Comparison of ENCODE assay signal across 13 cellular contexts in genomic region chr6:44043036-44043478, GRCh38.
A peak's percentile ranks its signal among the peaks of the same experiment; 100 is the strongest.
DNase-seq lines count a peak whose midpoint lies in the region; ATAC-seq, FAIRE-seq and TF ChIP-seq lines count a peak whose summit lies in the region.
"Had no signal": no experiment of that assay in that cellular context is flagged by ENCODE, and none has a peak within 500 bp of the region (broad histone marks: within the 10 kb centered on the region; RNA-seq: fewer than 3 reads in every experiment).

No MANE protein-coding gene starts in this region.

- H3K36me3 ChIP-seq in ACC112 (ENCODE audit: insufficient read depth, low read length) (no peaks in the 10 kb centered on the region), HUES64 (ENCODE audit: insufficient read depth, low read length) (no peaks in the 10 kb centered on the region), HepG2 (replicated peaks in 1 of 2; ENCODE audit: control insufficient read depth in 1 of 2, insufficient read depth in 2 of 2, low read length in 2 of 2) (no peaks in the 10 kb centered on the region)
- H3K36me3 ChIP-seq: heart left ventricle had no signal

- H3K79me2 ChIP-seq in ACC112 (ENCODE audit: control insufficient read depth, insufficient read depth, low read length, unreplicated experiment) (no peaks in the 10 kb centered on the region), HepG2 (ENCODE audit: insufficient read depth, low read length) (no peaks in the 10 kb centered on the region)

- no peak for TF ChIP-seq RAD21 in HepG2 (CRISPR knock-in tag; IDR thresholded peaks at IDR 0.05)

- H3K27me3 ChIP-seq in ACC112 (ENCODE audit: insufficient read depth, low read length) (no peaks in the 10 kb centered on the region), HUES64 (ENCODE audit: insufficient read depth, low read length) (no peaks in the 10 kb centered on the region), HepG2 (ENCODE audit: control insufficient read depth in 1 of 2, insufficient read depth in 2 of 2, low read length in 2 of 2) (peaks cover 1 to 16% of the 10 kb centered on the region in 2 experiments)
- H3K27me3 ChIP-seq: heart left ventricle had no signal

- CTCF ChIA-PET in HepG2 (lab: Yijun Ruan, JAX; ENCODE audit: low intra/inter-chr PET ratio, low total read pairs), result no interaction called here

- H2AFZ ChIP-seq in ACC112 (ENCODE audit: low read length, unreplicated experiment), result no peak overlapping the region
- H2AFZ ChIP-seq in HepG2 (ENCODE audit: low read length), result no peak overlapping the region

- DNase-seq in astrocyte of the spinal cord (ENCODE audit: low read depth, low spot score) (peak; percentile 46), HepG2 (ENCODE audit: low spot score) (peak; percentile 30), NCI-H146 (lab: John Stamatoyannopoulos, UW) (no peak), NCI-H2196 treated with DMSO at 0.1 percent for 48 hours (lab: John Stamatoyannopoulos, UW; ENCODE audit: unreplicated experiment) (no peak), SIG-M5 treated with dmso at 0.1 percent for 504 hours (lab: John Stamatoyannopoulos, UW; ENCODE audit: unreplicated experiment) (no peak)
- DNase-seq: activated naive CD8-positive, alpha-beta T cell treated with anti-CD3 and anti-CD28 coated beads, Interleukin-2, amount 10 ng/mL, durations not matched to agents 7 days and 5 days; CD8-positive, alpha-beta T cell; NCI-H2081 had no signal

- H3K27ac ChIP-seq in ACC112 (ENCODE audit: low read depth, low read length) (peak overlapping the region; percentile 95), HUES64 (ENCODE audit: low read depth, low read length) (peak overlapping the region; percentile 61), HepG2 (ENCODE audit: extremely low read length, insufficient read depth, low read length) (no peak overlapping the region)

- H3K4me3 ChIP-seq in ACC112 (ENCODE audit: low read depth, low read length), result peak overlapping the region; percentile 39; the same call in 1 of the 2 replicates
- no peak overlapping the region for H3K4me3 ChIP-seq in HUES64 (ENCODE audit: low read length)
- no peak overlapping the region for H3K4me3 ChIP-seq in astrocyte of the spinal cord (ENCODE audit: low read depth, low read length)
- H3K4me3 ChIP-seq in HepG2 (replicated peaks in 1 of 3; ENCODE audit: insufficient read depth in 1 of 3, low read depth in 2 of 3, low read length in 3 of 3), result peak overlapping the region in 2 of 3 experiments; percentile 6 to 41; a peak in 3 of 6 replicates
- H3K4me3 ChIP-seq: heart left ventricle had no signal

- no peaks in the 10 kb centered on the region for H4K20me1 ChIP-seq in HepG2 (ENCODE audit: insufficient read depth, low read length)

- H3K4me2 ChIP-seq in HepG2 (ENCODE audit: low read depth, low read length), result peak overlapping the region; percentile 59

- in situ Hi-C loops in astrocyte of the spinal cord (cut with HindIII; ENCODE audit: low sequenced_read_pairs), result no loop called here
- in situ Hi-C loops in HepG2 (cut with HindIII; ENCODE audit: extremely low pct_ligation_motif_present, low pct_unique_long_range_greater_than_20kb), result no loop called here

- TF ChIP-seq POLR2A in HepG2 (IDR thresholded peaks at IDR 0.05; ENCODE audit: insufficient read depth in 1 of 2, low read depth in 2 of 2, low read length in 2 of 2), result no peak

- no peak overlapping the region for H3K9ac ChIP-seq in HUES64 (ENCODE audit: low read depth, low read length)
- H3K9ac ChIP-seq in HepG2 (ENCODE audit: insufficient read depth, low read depth, low read length), result no peak overlapping the region

- WGBS in HUES64, result 88% methylated on average over 1 of the region's 1 CpG
- WGBS in HepG2 (ENCODE audit: low lambda C conversion rate), result 0% methylated on average over 1 of the region's 1 CpG

- peak; percentile 40 for FAIRE-seq in HepG2 (lab: Jason Lieb, UNC)
- FAIRE-seq: TTC549 had no signal

- TF ChIP-seq EP300 in HepG2 (IDR thresholded peaks at IDR 0.05; ENCODE audit: low read depth in 2 of 2, low read length in 2 of 2), result peak in 1 of 2 experiments; percentile 40; a peak in 1 of 4 replicates
- no peak for TF ChIP-seq EP300 in HepG2 (CRISPR knock-in tag; IDR thresholded peaks at IDR 0.05; ENCODE audit: borderline replicate concordance)

- POLR2A ChIA-PET in HepG2 (lab: Yijun Ruan, JAX), result interaction anchor here (1.1 to 1.7 kb wide), 2 partner anchors 8 to 15 kb away, joined by 3 read pairs; no protein-coding TSS in a partner anchor

- TF ChIP-seq CTCF in astrocyte of the spinal cord (IDR thresholded peaks at IDR 0.05; ENCODE audit: low read depth, low read length), result no peak
- TF ChIP-seq CTCF in HepG2 (CRISPR knock-in tag; IDR thresholded peaks at IDR 0.05), result no peak

- ATAC-seq in HepG2 (peak; percentile 26), HG03097 (IDR thresholded peaks at IDR 0.05; ENCODE audit: low FRiP score, unreplicated experiment) (no peak)
- ATAC-seq: CD8-positive, alpha-beta T cell had no signal

- BruUV-seq in HepG2 (replicated peaks; lab: Mats Ljungman, UMichigan), result no TSS peak

- peaks cover 46% of the 10 kb centered on the region for H3K4me1 ChIP-seq in ACC112 (ENCODE audit: control insufficient read depth, insufficient read depth, low read length, unreplicated experiment)
- peaks cover 30% of the 10 kb centered on the region for H3K4me1 ChIP-seq in HUES64 (ENCODE audit: insufficient read depth, low read length)
- peaks cover 37% of the 10 kb centered on the region for H3K4me1 ChIP-seq in HepG2 (ENCODE audit: insufficient read depth, low read length)

- H3K9me3 ChIP-seq in HUES64 (ENCODE audit: insufficient read depth, low read depth, low read length) (no peaks in the 10 kb centered on the region), HepG2 (ENCODE audit: low read length) (no peaks in the 10 kb centered on the region)
- H3K9me3 ChIP-seq: heart left ventricle had no signal

- intact Hi-C loops in HepG2 (cut with micrococcal nuclease; ENCODE audit: unreplicated experiment), result loop anchor here (5.0 kb wide), 1 partner anchor 51 kb away; no protein-coding TSS in a partner anchor

TF ChIP-seq in HepG2, 621 proteins besides CTCF, POLR2A, EP300 and RAD21 (continues in another document):
- TF ChIP-seq ZNF101 (CRISPR knock-in tag; IDR thresholded peaks at IDR 0.05; ENCODE audit: borderline replicate concordance, low read depth), result no peak
- TF ChIP-seq HNF4G (IDR thresholded peaks at IDR 0.05; ENCODE audit: borderline replicate concordance, low read depth, low read length), result peak; percentile 55; the same call in 1 of the 2 replicates
- TF ChIP-seq HNF4G (CRISPR knock-in tag; IDR thresholded peaks at IDR 0.05; ENCODE audit: borderline replicate concordance, low read depth), result no peak; the same call in 1 of the 2 replicates
- TF ChIP-seq NKX3-1 (CRISPR knock-in tag; IDR thresholded peaks at IDR 0.05), result no peak
- TF ChIP-seq RXRA (CRISPR knock-in tag; IDR thresholded peaks at IDR 0.05), result peak; percentile 21; the same call in 1 of the 2 replicates
- no peak for TF ChIP-seq ZMAT5 (CRISPR knock-in tag; IDR thresholded peaks at IDR 0.05; ENCODE audit: borderline replicate concordance, low read depth)
- TF ChIP-seq ZUFSP (CRISPR knock-in tag; IDR thresholded peaks at IDR 0.05; ENCODE audit: borderline replicate concordance), result no peak
- no peak for TF ChIP-seq ZNF143 (CRISPR knock-in tag; IDR thresholded peaks at IDR 0.05)
- no peak for TF ChIP-seq ZNF788 (CRISPR knock-in tag; IDR thresholded peaks at IDR 0.05; ENCODE audit: borderline replicate concordance)
- no peak for TF ChIP-seq ZNF281 (CRISPR knock-in tag; IDR thresholded peaks at IDR 0.05; ENCODE audit: borderline replicate concordance)
- TF ChIP-seq ZFY (CRISPR knock-in tag; IDR thresholded peaks at IDR 0.05), result no peak
- peak; percentile 59 for TF ChIP-seq FOXA3 (CRISPR knock-in tag; IDR thresholded peaks at IDR 0.05)
- no peak for TF ChIP-seq SRY (CRISPR knock-in tag; IDR thresholded peaks at IDR 0.05)

Comparison
In these comparisons a context has a peak if more than half of its experiments do, and no peak if none do; other contexts are left out.
1. H3K4me3 ChIP-seq: peak in ACC112 (single experiment) and HepG2 (2 of 3); none in HUES64 (single experiment) and astrocyte of the spinal cord (single experiment).
2. DNase-seq: peak in astrocyte of the spinal cord (single experiment) and HepG2 (single experiment); none in NCI-H146 (single experiment), NCI-H2196 treated with DMSO at 0.1 percent for 48 hours (single experiment) and SIG-M5 treated with dmso at 0.1 percent for 504 hours (single experiment).